In the genomic region with DNA sequence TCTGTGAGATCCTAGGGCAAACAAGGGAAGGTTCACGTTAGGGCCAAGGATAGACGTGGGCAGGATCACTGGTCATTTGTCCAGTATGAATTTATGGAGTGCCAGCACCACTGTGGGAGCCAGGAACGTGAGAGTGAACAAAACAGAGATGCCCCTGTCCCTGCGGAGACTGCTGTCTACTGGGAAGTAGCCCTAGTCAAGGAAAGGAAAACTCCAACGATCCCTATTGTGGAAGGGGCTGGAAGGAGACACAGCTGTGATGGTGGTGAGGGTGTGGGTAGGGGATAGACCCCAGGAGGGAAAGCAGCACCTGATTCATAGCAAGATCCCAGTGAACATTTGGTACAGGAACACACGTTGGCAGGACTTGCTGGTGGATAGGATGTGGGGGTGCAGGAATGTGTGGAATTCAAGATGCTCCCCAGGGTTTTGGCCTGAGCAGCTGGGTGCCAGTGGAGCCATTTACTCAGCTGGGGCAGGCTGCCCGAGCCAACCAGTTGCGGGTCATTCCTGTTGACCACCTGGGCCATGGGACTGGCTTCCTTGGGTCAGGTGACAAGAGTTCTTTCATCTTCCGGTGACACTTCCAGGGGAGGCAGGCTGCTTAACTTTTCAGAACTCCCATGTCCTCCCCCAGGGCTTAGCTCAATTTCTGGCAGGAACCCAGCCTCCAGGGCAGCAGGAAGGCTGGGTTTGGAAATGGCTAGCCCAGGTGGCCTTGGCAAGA, we compare ENCODE assay signal across 1 cellular context.
TF ChIP-seq lines count a peak whose summit lies in the region.

No MANE protein-coding gene starts in this region.

TF ChIP-seq in HCT116, 20 proteins besides CTCF, POLR2A, EP300 and RAD21 (continued from another document):
- TF ChIP-seq, protein P1, sequence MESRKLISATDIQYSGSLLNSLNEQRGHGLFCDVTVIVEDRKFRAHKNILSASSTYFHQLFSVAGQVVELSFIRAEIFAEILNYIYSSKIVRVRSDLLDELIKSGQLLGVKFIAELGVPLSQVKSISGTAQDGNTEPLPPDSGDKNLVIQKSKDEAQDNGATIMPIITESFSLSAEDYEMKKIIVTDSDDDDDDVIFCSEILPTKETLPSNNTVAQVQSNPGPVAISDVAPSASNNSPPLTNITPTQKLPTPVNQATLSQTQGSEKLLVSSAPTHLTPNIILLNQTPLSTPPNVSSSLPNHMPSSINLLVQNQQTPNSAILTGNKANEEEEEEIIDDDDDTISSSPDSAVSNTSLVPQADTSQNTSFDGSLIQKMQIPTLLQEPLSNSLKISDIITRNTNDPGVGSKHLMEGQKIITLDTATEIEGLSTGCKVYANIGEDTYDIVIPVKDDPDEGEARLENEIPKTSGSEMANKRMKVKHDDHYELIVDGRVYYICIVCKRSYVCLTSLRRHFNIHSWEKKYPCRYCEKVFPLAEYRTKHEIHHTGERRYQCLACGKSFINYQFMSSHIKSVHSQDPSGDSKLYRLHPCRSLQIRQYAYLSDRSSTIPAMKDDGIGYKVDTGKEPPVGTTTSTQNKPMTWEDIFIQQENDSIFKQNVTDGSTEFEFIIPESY (IDR thresholded peaks at IDR 0.05; ENCODE audit: extremely low read depth, insufficient replicate concordance, low read length) = no peak
- TF ChIP-seq YY1 (IDR thresholded peaks at IDR 0.05; ENCODE audit: extremely low read depth, insufficient replicate concordance, low read depth, low read length) (no peak), TCF7L2 (IDR thresholded peaks at IDR 0.05; ENCODE audit: borderline replicate concordance, extremely low read depth, insufficient read depth, insufficient read length) (no peak), JUND (IDR thresholded peaks at IDR 0.05) (no peak), POLR2AphosphoS5 (IDR thresholded peaks at IDR 0.05; ENCODE audit: low read depth, low read length) (no peak), ELF1 (IDR thresholded peaks at IDR 0.05; ENCODE audit: borderline replicate concordance, low read depth) (no peak), EZH2phosphoT487 (IDR thresholded peaks at IDR 0.05; ENCODE audit: borderline replicate concordance) (no peak), EGR1 (IDR thresholded peaks at IDR 0.05; ENCODE audit: low read depth) (no peak), ZFX (IDR thresholded peaks at IDR 0.05) (no peak)
